ENCODE assay signal across 20 cellular contexts in genomic region chr18:55485666-55486065, GRCh38.
DNase-seq lines count a peak whose midpoint lies in the region; ATAC-seq, FAIRE-seq and TF ChIP-seq lines count a peak whose summit lies in the region.
"Had no signal": no experiment of that assay in that cellular context is flagged by ENCODE, and none has a peak within 500 bp of the region (broad histone marks: within the 10 kb centered on the region; RNA-seq: fewer than 3 reads in every experiment).

No MANE protein-coding gene starts in this region.

- no peaks in the 10 kb centered on the region for H3K9me3 ChIP-seq in hepatocyte (ENCODE audit: low read depth)
- H3K9me3 ChIP-seq: gastroesophageal sphincter, suprapubic skin, uterus had no signal

- H3K27me3 ChIP-seq in hepatocyte, result no peaks in the 10 kb centered on the region
- H3K27me3 ChIP-seq: gastroesophageal sphincter, suprapubic skin, uterus had no signal

- peaks cover 5% of the 10 kb centered on the region; the same call in 1 of the 2 replicates for H3K36me3 Mint-ChIP-seq in HFFc6 (ENCODE audit: low read depth)
- H3K36me3 Mint-ChIP-seq: CD8-positive, alpha-beta T cell had no signal

- peak; percentile 32 for DNase-seq in AG08396 (ENCODE audit: low spot score)
- peak; percentile 43 for DNase-seq in HFFc6
- peak; percentile 60 to 88 for DNase-seq in cardiac fibroblast (ENCODE audit: low read depth in 2 of 2)
- peak; percentile 87 for DNase-seq in iris pigment epithelial cell (ENCODE audit: low read depth)
- DNase-seq in cerebellar nuclear complex (lab: John Stamatoyannopoulos, UW), result no peak
- no peak for DNase-seq in hepatocyte (ENCODE audit: low spot score)
- no peak for DNase-seq in HTR-8/SVneo (ENCODE audit: insufficient read length, low spot score)
- DNase-seq: activated gamma-delta T cell treated with Interleukin-2 at 50 U/mL for 16 hours; CD8-positive, alpha-beta T cell; DMS79; endodermal cell; KBM-7; NCI-H1048; NCI-H2081; NK-92 treated with Interleukin-12 subunit alpha and Interleukin-12 subunit beta, amount 100 ng/mL, for 24 hours; uterus had no signal

- H3K4me1 ChIP-seq in hepatocyte (ENCODE audit: insufficient read depth), result peaks cover 8% of the 10 kb centered on the region
- H3K4me1 ChIP-seq: uterus had no signal

- H3K4me3 ChIP-seq in cardiac fibroblast (replicated peaks in 1 of 2; ENCODE audit: low read depth in 2 of 2, low read length in 2 of 2), result no peak overlapping the region
- no peak overlapping the region for H3K4me3 ChIP-seq in hepatocyte
- H3K4me3 ChIP-seq: gastroesophageal sphincter, suprapubic skin, uterus had no signal

- H3K27me3 Mint-ChIP-seq in HFFc6 (ENCODE audit: insufficient read depth), result no peaks in the 10 kb centered on the region

- no peaks in the 10 kb centered on the region for H3K36me3 ChIP-seq in hepatocyte (replicated peaks; ENCODE audit: insufficient read depth, low read depth)
- H3K36me3 ChIP-seq: gastroesophageal sphincter, suprapubic skin, uterus had no signal

- TF ChIP-seq CTCF in HFFc6 (IDR thresholded peaks at IDR 0.05) (no peak), cardiac fibroblast (IDR thresholded peaks at IDR 0.05; ENCODE audit: low read depth, low read length) (no peak), hepatocyte (IDR thresholded peaks at IDR 0.05; ENCODE audit: poor library complexity) (no peak)

- no peak for ATAC-seq in GM19452 (IDR thresholded peaks at IDR 0.05; ENCODE audit: unreplicated experiment)
- ATAC-seq: CD8-positive, alpha-beta T cell; gastroesophageal sphincter had no signal

- H2AFZ ChIP-seq in hepatocyte, result no peak overlapping the region

- H3K4me3 Mint-ChIP-seq in HFFc6, result no peak overlapping the region
- H3K4me3 Mint-ChIP-seq: CD8-positive, alpha-beta T cell; endodermal cell had no signal

- no peaks in the 10 kb centered on the region for H3K9me3 Mint-ChIP-seq in HFFc6
- H3K9me3 Mint-ChIP-seq: CD8-positive, alpha-beta T cell; endodermal cell had no signal

- peaks cover 64% of the 10 kb centered on the region for H3K4me1 Mint-ChIP-seq in HFFc6 (ENCODE audit: low read depth)

- H3K27ac Mint-ChIP-seq in HFFc6, result no peak overlapping the region
- H3K27ac Mint-ChIP-seq: CD8-positive, alpha-beta T cell; endodermal cell had no signal

- no peak overlapping the region for H3K4me2 ChIP-seq in hepatocyte

- no peak overlapping the region for H3K27ac ChIP-seq in hepatocyte
- H3K27ac ChIP-seq: gastroesophageal sphincter, suprapubic skin, uterus had no signal

- H3K79me2 ChIP-seq in hepatocyte, result peaks cover 36% of the 10 kb centered on the region

- no peaks in the 10 kb centered on the region for H4K20me1 ChIP-seq in hepatocyte (ENCODE audit: insufficient read depth, poor library complexity, severe bottlenecking)

- WGBS in hepatocyte (ENCODE audit: low lambda C conversion rate, missing lambda C conversion rate), result 84% methylated on average over 2 of the region's 2 CpGs

- FAIRE-seq in HTR-8/SVneo (lab: Jason Lieb, UNC), result no peak
- FAIRE-seq: colon had no signal

- H3K9me2 ChIP-seq in hepatocyte (replicated peaks; ENCODE audit: insufficient read depth), result no peaks in the 10 kb centered on the region

Comparison
In these comparisons a context has a peak if more than half of its experiments do, and no peak if none do; other contexts are left out.
1. DNase-seq: peak in AG08396 (single experiment), HFFc6 (single experiment), cardiac fibroblast (2 of 2) and iris pigment epithelial cell (single experiment); none in cerebellar nuclear complex (0 of 2), hepatocyte (single experiment) and HTR-8/SVneo (single experiment).